Comparison of ENCODE assay signal across 20 cellular contexts in the genomic region with DNA sequence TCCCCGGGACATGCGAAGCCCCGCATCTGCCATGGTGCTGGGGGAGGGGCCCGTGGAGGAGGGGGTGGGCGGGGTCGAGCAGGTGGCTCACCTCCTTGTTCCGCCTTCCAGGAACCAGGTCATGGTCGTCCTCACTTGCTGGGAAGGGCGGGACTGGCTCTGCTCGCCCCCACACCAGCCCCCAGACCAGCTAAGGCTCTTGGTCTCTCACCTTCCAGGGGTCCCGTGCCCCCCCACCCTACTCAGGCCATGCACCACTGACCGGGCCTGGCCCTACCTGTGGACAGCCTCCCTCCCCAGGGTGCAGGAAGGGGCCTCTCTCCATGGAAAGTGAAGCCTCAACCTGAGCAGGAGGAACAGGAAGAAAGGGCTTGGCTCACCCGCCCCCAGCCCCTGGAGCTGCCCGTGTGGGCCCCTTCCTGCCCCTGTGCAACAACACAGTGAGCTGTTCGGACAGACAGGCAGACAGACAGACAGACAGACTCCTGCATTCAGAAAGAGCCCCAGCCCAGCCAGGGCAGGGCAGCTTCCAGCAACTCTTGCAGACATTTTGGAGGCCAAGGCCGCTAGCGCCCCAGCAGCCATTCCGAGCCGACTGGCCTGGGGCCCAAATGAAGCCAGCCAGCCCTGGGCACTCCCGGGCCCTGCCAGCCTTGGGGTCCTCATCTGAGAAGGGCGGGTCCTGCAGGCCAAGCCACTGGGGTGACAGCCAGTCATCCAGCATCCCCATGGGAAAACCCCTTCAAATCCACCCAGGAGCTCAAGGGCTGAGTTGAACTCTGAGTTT. TPM values are rescaled to one million over a fixed set of nuclear protein-coding genes. Genes with fewer than 3 reads are reported as not detected.
DNase-seq lines count a peak whose midpoint lies in the region; ATAC-seq and TF ChIP-seq lines count a peak whose summit lies in the region.
"Had no signal": no experiment of that assay in that cellular context is flagged by ENCODE, and none has a peak within 500 bp of the region (broad histone marks: within the 10 kb centered on the region; RNA-seq: fewer than 3 reads in every experiment).

No MANE protein-coding gene starts in this region.

- no TSS peak for BruUV-seq in IMR-90 (replicated peaks; lab: Mats Ljungman, UMichigan)

- H3K4me3 Mint-ChIP-seq in WTC11 = no peak overlapping the region
- H3K4me3 Mint-ChIP-seq: central memory CD8-positive, alpha-beta T cell; natural killer cell had no signal

- H3K27me3 ChIP-seq in IMR-90 (ENCODE audit: control insufficient read depth, insufficient read depth, low read length) (peaks cover 47% of the 10 kb centered on the region), mesendoderm (ENCODE audit: insufficient read depth, low read length, poor library complexity) (no peaks in the 10 kb centered on the region), mesenchymal stem cell (ENCODE audit: control insufficient read depth in 1 of 2, insufficient read depth in 1 of 2, low read length in 2 of 2) (peaks cover 15 to 70% of the 10 kb centered on the region in 2 experiments), smooth muscle cell (ENCODE audit: low read depth) (no peaks in the 10 kb centered on the region)

- H3K56ac ChIP-seq in IMR-90 (ENCODE audit: extremely low read depth, insufficient read depth, low read length) (no peak overlapping the region), mesendoderm (ENCODE audit: low read length) (peak overlapping the region; percentile 58)

- H3K27me3 Mint-ChIP-seq in WTC11 (ENCODE audit: low read depth) = no peaks in the 10 kb centered on the region; the same call in 1 of the 2 replicates

- H2BK15ac ChIP-seq in IMR-90 (ENCODE audit: low read depth, low read length) (no peak overlapping the region), mesendoderm (replicated peaks; ENCODE audit: low read depth) (no peak overlapping the region), mesenchymal stem cell (ENCODE audit: low read depth, poor library complexity, severe bottlenecking) (no peak overlapping the region)

- no peak overlapping the region for H2BK12ac ChIP-seq in mesenchymal stem cell (ENCODE audit: low read length in 2 of 2)

- no peaks in the 10 kb centered on the region for H3K36me3 ChIP-seq in IMR-90 (ENCODE audit: control insufficient read depth, insufficient read depth, low read length)
- no peaks in the 10 kb centered on the region for H3K36me3 ChIP-seq in mesendoderm (ENCODE audit: control insufficient read depth, insufficient read depth, low read length)
- H3K36me3 ChIP-seq in mesenchymal stem cell (ENCODE audit: control insufficient read depth in 1 of 2, insufficient read depth in 2 of 2, low read depth in 1 of 2, low read length in 2 of 2) = peaks cover 0 to 5% of the 10 kb centered on the region in 2 experiments
- H3K36me3 ChIP-seq in smooth muscle cell (ENCODE audit: low read depth) = no peaks in the 10 kb centered on the region

- no peaks in the 10 kb centered on the region for H3K9me1 ChIP-seq in IMR-90 (ENCODE audit: insufficient read depth, low read length)

- H3K36me3 Mint-ChIP-seq in WTC11 = no peaks in the 10 kb centered on the region
- H3K36me3 Mint-ChIP-seq: natural killer cell had no signal

- H4K20me1 ChIP-seq in IMR-90 (ENCODE audit: insufficient read depth, low read length) (no peaks in the 10 kb centered on the region), smooth muscle cell (ENCODE audit: low read depth) (no peaks in the 10 kb centered on the region)

- peak; percentile 48 for DNase-seq in COLO668 (lab: John Stamatoyannopoulos, UW; ENCODE audit: unreplicated experiment)
- DNase-seq in IMR-90 = no peak
- peak; percentile 40 for DNase-seq in WTC11 (ENCODE audit: low spot score)
- no peak for DNase-seq in mesendoderm
- no peak for DNase-seq in NCI-H128 (lab: John Stamatoyannopoulos, UW; ENCODE audit: unreplicated experiment)
- DNase-seq in mesenchymal stem cell = no peak
- no peak for DNase-seq in smooth muscle cell (lab: John Stamatoyannopoulos, UW; ENCODE audit: unreplicated experiment)
- no peak for DNase-seq in stimulated activated CD4-positive, alpha-beta T cell treated with anti-CD3 and anti-CD28 coated beads, Interleukin-4, amount 100 ng/mL, for 4 hours
- DNase-seq: activated gamma-delta T cell treated with Interleukin-2 at 50 U/mL for 16 hours; effector memory CD4-positive, alpha-beta T cell; MV-4-11; natural killer cell; NCI-H2029; NCI-H510A treated with DMSO at 0.1 percent for 48 hours; stimulated activated CD4-positive, alpha-beta T cell treated with anti-CD3 and anti-CD28 coated beads, Interleukin-4, amount 100 ng/mL, for 1 hour; substantia nigra; T-helper 2 cell had no signal

- H3K9me3 ChIP-seq in IMR-90 (ENCODE audit: control insufficient read depth, insufficient read depth, low read length) (no peaks in the 10 kb centered on the region), mesenchymal stem cell (ENCODE audit: control insufficient read depth, low read length) (no peaks in the 10 kb centered on the region), smooth muscle cell (replicated peaks; ENCODE audit: low read depth) (no peaks in the 10 kb centered on the region)

- H3K79me2 ChIP-seq in mesendoderm (ENCODE audit: control insufficient read depth, insufficient read depth, low read length) (no peaks in the 10 kb centered on the region), smooth muscle cell (ENCODE audit: low read depth) (no peaks in the 10 kb centered on the region)

- H4K5ac ChIP-seq in IMR-90 (ENCODE audit: low read depth, low read length) (no peak overlapping the region), mesendoderm (ENCODE audit: low read length) (no peak overlapping the region)

- no peak overlapping the region for H3K23ac ChIP-seq in IMR-90 (ENCODE audit: low read depth, low read length)
- no peak overlapping the region for H3K23ac ChIP-seq in mesendoderm (ENCODE audit: low read length)
- no peak overlapping the region for H3K23ac ChIP-seq in mesenchymal stem cell (ENCODE audit: low read length in 2 of 2)

- no peak for ATAC-seq in IMR-90 (ENCODE audit: low read depth)
- peak; percentile 64 for ATAC-seq in WTC11
- ATAC-seq: natural killer cell had no signal

- H3K4ac ChIP-seq in IMR-90 (ENCODE audit: low read depth, low read length) = no peak overlapping the region
- H3K4ac ChIP-seq in mesendoderm (ENCODE audit: low read depth, low read length) = no peak overlapping the region
- H3K4ac ChIP-seq in mesenchymal stem cell (ENCODE audit: low read depth in 1 of 2, low read length in 2 of 2) = no peak overlapping the region

- TF ChIP-seq POLR2A in IMR-90 (IDR thresholded peaks at IDR 0.05; ENCODE audit: low read depth, low read length) = no peak

- peaks cover 26% of the 10 kb centered on the region for H3K4me1 Mint-ChIP-seq in WTC11
- H3K4me1 Mint-ChIP-seq: central memory CD8-positive, alpha-beta T cell; natural killer cell had no signal

- dilution Hi-C loops in IMR-90 (cut with HindIII; ENCODE audit: low sequenced_read_pairs, unreplicated experiment) = no loop called here

- H3K4me1 ChIP-seq in IMR-90 (ENCODE audit: control insufficient read depth, insufficient read depth, low read length) (no peaks in the 10 kb centered on the region), mesendoderm (ENCODE audit: control insufficient read depth, low read depth, low read length) (peaks cover 8% of the 10 kb centered on the region), mesenchymal stem cell (ENCODE audit: control insufficient read depth, insufficient read depth, low read depth, low read length) (peaks cover 2% of the 10 kb centered on the region), smooth muscle cell (ENCODE audit: low read depth) (no peaks in the 10 kb centered on the region)

- no peaks in the 10 kb centered on the region for H3K9me3 Mint-ChIP-seq in WTC11
- H3K9me3 Mint-ChIP-seq: central memory CD8-positive, alpha-beta T cell; natural killer cell had no signal

- H4K8ac ChIP-seq in IMR-90 (ENCODE audit: low read depth in 2 of 2, low read length in 2 of 2) = no peak overlapping the region
- H4K8ac ChIP-seq in mesendoderm (ENCODE audit: low read depth, low read length) = no peak overlapping the region
- H4K8ac ChIP-seq in mesenchymal stem cell (ENCODE audit: low read length) = no peak overlapping the region

- H3K18ac ChIP-seq in IMR-90 (ENCODE audit: low read depth, low read length) (no peak overlapping the region), mesendoderm (ENCODE audit: low read length) (peak overlapping the region; percentile 12), mesenchymal stem cell (ENCODE audit: low read depth in 1 of 2, low read length in 2 of 2) (no peak overlapping the region)

- H3K27ac Mint-ChIP-seq in WTC11 = 0 out of 2 replicates have a peak overlapping the region, but pooled peaks have one; percentile 41
- H3K27ac Mint-ChIP-seq: natural killer cell, progenitor cell of endocrine pancreas had no signal

- H2BK20ac ChIP-seq in IMR-90 (ENCODE audit: low read depth, low read length) = no peak overlapping the region

- no peak overlapping the region for H3K14ac ChIP-seq in IMR-90 (replicated peaks; ENCODE audit: low read depth, low read length)
- no peak overlapping the region for H3K14ac ChIP-seq in mesenchymal stem cell (ENCODE audit: low read length in 2 of 2)

- H3K9ac ChIP-seq in IMR-90 (ENCODE audit: low read depth, low read length) = no peak overlapping the region
- no peak overlapping the region for H3K9ac ChIP-seq in mesendoderm (ENCODE audit: low read length)
- no peak overlapping the region for H3K9ac ChIP-seq in mesenchymal stem cell (ENCODE audit: low read length)
- no peak overlapping the region for H3K9ac ChIP-seq in smooth muscle cell (ENCODE audit: low read depth)

- no peak overlapping the region for H2BK5ac ChIP-seq in IMR-90 (ENCODE audit: low read depth, low read length, poor library complexity, severe bottlenecking)
- H2BK5ac ChIP-seq in mesendoderm (ENCODE audit: low read length) = no peak overlapping the region
- no peak overlapping the region for H2BK5ac ChIP-seq in mesenchymal stem cell (ENCODE audit: low read depth, low read length, poor library complexity, severe bottlenecking)

- H3K4me2 ChIP-seq in IMR-90 (ENCODE audit: low read depth, low read length) = no peak overlapping the region
- H3K4me2 ChIP-seq in mesendoderm (ENCODE audit: low read length) = no peak overlapping the region
- no peak overlapping the region for H3K4me2 ChIP-seq in mesenchymal stem cell (ENCODE audit: low read length, poor library complexity, severe bottlenecking)
- no peak overlapping the region for H3K4me2 ChIP-seq in smooth muscle cell

- 63% methylated on average over 6 of the region's 21 CpGs; no CpG with 5 or more reads in 1 of the 2 experiments for WGBS in IMR-90 (ENCODE audit: extremely low coverage in 2 of 2, insufficient read length in 1 of 2), 2 experiments
- WGBS in mesendoderm (ENCODE audit: extremely low coverage, insufficient coverage, low lambda C conversion rate) = no CpG with 5 or more reads among the region's 21 CpGs
- 59% methylated on average over 13 of the region's 21 CpGs for WGBS in mesenchymal stem cell
- 91% methylated on average over 11 of the region's 21 CpGs for WGBS in smooth muscle cell (ENCODE audit: low lambda C conversion rate)

- POLR2A ChIA-PET in IMR-90 (lab: Charles Lee; ENCODE audit: unreplicated experiment) (no interaction called here), WTC11 (lab: Charles Lee) (interaction anchor here (1.4 to 1.6 kb wide), 2 partner anchors 8 to 10 kb away, joined by 4 read pairs; a partner anchor contains a TSS)

- in situ Hi-C loops in IMR-90 (cut with MboI; ENCODE audit: low sequenced_read_pairs) = no loop called here

- H2AK5ac ChIP-seq in IMR-90 (ENCODE audit: low read depth, low read length) (no peak overlapping the region), mesendoderm (ENCODE audit: low read length) (no peak overlapping the region), mesenchymal stem cell (ENCODE audit: low read length, severe bottlenecking) (no peak overlapping the region)

- no peak overlapping the region for H4K91ac ChIP-seq in IMR-90 (ENCODE audit: insufficient read depth, low read depth, low read length)
- H4K91ac ChIP-seq in mesenchymal stem cell (ENCODE audit: low read length) = no peak overlapping the region

- CTCF ChIA-PET in IMR-90 (lab: Yijun Ruan, JAX) (no interaction called here), WTC11 (lab: Charles Lee) (interaction anchor here (0.7 to 2.2 kb wide), 6 partner anchors 9 to 216 kb away, joined by 3 to 13 read pairs (median 6); a partner anchor contains a TSS)

- H3K79me1 ChIP-seq in IMR-90 (ENCODE audit: low read depth in 1 of 2, low read length in 2 of 2) = no peaks in the 10 kb centered on the region
- no peaks in the 10 kb centered on the region for H3K79me1 ChIP-seq in mesendoderm (ENCODE audit: low read length)
- H3K79me1 ChIP-seq in mesenchymal stem cell (replicated peaks; ENCODE audit: low read length, poor library complexity, severe bottlenecking) = no peaks in the 10 kb centered on the region

- H3K4me3 ChIP-seq in IMR-90 (ENCODE audit: insufficient read depth, low read depth, low read length) (no peak overlapping the region), mesendoderm (ENCODE audit: low read length) (no peak overlapping the region), mesenchymal stem cell (ENCODE audit: insufficient read depth in 1 of 2, low read depth in 1 of 2, low read length in 2 of 2) (no peak overlapping the region), smooth muscle cell (no peak overlapping the region)

- H3K27ac ChIP-seq in IMR-90 (ENCODE audit: insufficient read depth, low read length) = no peak overlapping the region
- H3K27ac ChIP-seq in mesendoderm (ENCODE audit: low read depth, low read length) = no peak overlapping the region
- no peak overlapping the region for H3K27ac ChIP-seq in mesenchymal stem cell (ENCODE audit: low read length, poor library complexity, severe bottlenecking)
- H3K27ac ChIP-seq in smooth muscle cell (ENCODE audit: low read depth) = no peak overlapping the region

- TF ChIP-seq CTCF in IMR-90 (conservative IDR thresholded peaks at IDR 0.05; ENCODE audit: low read depth, low read length) = no peak
- TF ChIP-seq CTCF in WTC11 (IDR thresholded peaks at IDR 0.05) = no peak
- no peak for TF ChIP-seq CTCF in smooth muscle cell (IDR thresholded peaks at IDR 0.05; ENCODE audit: borderline replicate concordance, insufficient read depth, poor library complexity, severe bottlenecking)

- H2AFZ ChIP-seq in IMR-90 (replicated peaks; ENCODE audit: low read length, poor library complexity) = peak overlapping the region; percentile 43
- no peak overlapping the region for H2AFZ ChIP-seq in mesenchymal stem cell (ENCODE audit: low read depth, low read length)
- no peak overlapping the region for H2AFZ ChIP-seq in smooth muscle cell (ENCODE audit: low read depth)

- H2AK9ac ChIP-seq in IMR-90 (replicated peaks; ENCODE audit: low read depth, low read length, poor library complexity) = no peak overlapping the region

- no peak for TF ChIP-seq RAD21 in IMR-90 (IDR thresholded peaks at IDR 0.05; ENCODE audit: low read length)

- no peaks in the 10 kb centered on the region for H3F3A ChIP-seq in smooth muscle cell (ENCODE audit: low read depth)

- H2BK120ac ChIP-seq in IMR-90 (ENCODE audit: low read depth, low read length) = no peak overlapping the region
- H2BK120ac ChIP-seq in mesendoderm (ENCODE audit: low read depth, low read length) = no peak overlapping the region
- H2BK120ac ChIP-seq in mesenchymal stem cell (ENCODE audit: low read depth, low read length) = no peak overlapping the region

- intact Hi-C loops in IMR-90 (cut with micrococcal nuclease) = no loop called here

RNA-seq across cellular contexts. Expression of a gene that starts 8.1 kb away (rescaled TPM):
- total RNA-seq in IMR-90 (2012; rRNA removed) (not detected in 2 replicates), WTC11 (2021) (7.5 to 8.6 TPM (median 8.5 TPM) in 3 replicates), smooth muscle cell (0.27 and 1.3 TPM in 2 replicates)
- polyA plus RNA-seq in IMR-90 (2012; rRNA removed) (0.03 and 0.11 TPM in 2 replicates), smooth muscle cell (2.0 TPM in 2 replicates)
- polyA plus RNA-seq in IMR-90 (2012; cell fraction: cytosol; rRNA removed) = 0.09 and 0.18 TPM in 2 replicates
- 0.03 and 0.30 TPM in 2 replicates for polyA plus RNA-seq in IMR-90 (2012; cell fraction: nucleus; rRNA removed; ENCODE audit: low replicate concordance)
- 2.0 TPM for polyA plus RNA-seq in mesendoderm (2013, experiment 1 of 2)
- polyA plus RNA-seq in mesendoderm (2013, experiment 2 of 2) = 1.9 TPM
- polyA plus RNA-seq in mesenchymal stem cell (2013, experiment 1 of 2) = not detected
- polyA plus RNA-seq in mesenchymal stem cell (2013, experiment 2 of 2) = 0.01 TPM

RNA-seq across cellular contexts. Expression of a gene that starts 13.2 kb away (rescaled TPM):
- total RNA-seq in IMR-90 (2012; rRNA removed) (2.2 TPM in 2 replicates), WTC11 (2021) (21.1 to 32.4 TPM (median 21.5 TPM) in 3 replicates), smooth muscle cell (4.6 and 4.8 TPM in 2 replicates)
- polyA plus RNA-seq in IMR-90 (2012; rRNA removed) (10.0 and 10.1 TPM in 2 replicates), smooth muscle cell (7.9 and 9.3 TPM in 2 replicates)
- 8.9 and 10.0 TPM in 2 replicates for polyA plus RNA-seq in IMR-90 (2012; cell fraction: cytosol; rRNA removed)
- 7.4 and 19.4 TPM in 2 replicates for polyA plus RNA-seq in IMR-90 (2012; cell fraction: nucleus; rRNA removed; ENCODE audit: low replicate concordance)
- polyA plus RNA-seq in mesendoderm (2013, experiment 1 of 2) = 19.8 TPM
- polyA plus RNA-seq in mesendoderm (2013, experiment 2 of 2) = 19.1 TPM
- 4.9 TPM for polyA plus RNA-seq in mesenchymal stem cell (2013, experiment 1 of 2)
- 4.8 TPM for polyA plus RNA-seq in mesenchymal stem cell (2013, experiment 2 of 2)

RNA-seq across cellular contexts. Expression of a gene that starts 24.3 kb away (rescaled TPM):
- total RNA-seq in IMR-90 (2012; rRNA removed) = 1.8 and 2.8 TPM in 2 replicates
- polyA plus RNA-seq in IMR-90 (2012; rRNA removed) = 14.9 and 18.7 TPM in 2 replicates
- polyA plus RNA-seq in IMR-90 (2012; cell fraction: cytosol; rRNA removed) = 17.0 and 20.3 TPM in 2 replicates
- 21.6 and 96.5 TPM in 2 replicates for polyA plus RNA-seq in IMR-90 (2012; cell fraction: nucleus; rRNA removed; ENCODE audit: low replicate concordance)
- total RNA-seq in WTC11 (2021) = 102 to 120 TPM (median 113 TPM) in 3 replicates
- polyA plus RNA-seq in mesendoderm (2013, experiment 1 of 2) = 104 TPM
- polyA plus RNA-seq in mesendoderm (2013, experiment 2 of 2) = 100 TPM
- 7.7 TPM for polyA plus RNA-seq in mesenchymal stem cell (2013, experiment 1 of 2)
- polyA plus RNA-seq in mesenchymal stem cell (2013, experiment 2 of 2) = 7.0 TPM
- total RNA-seq in smooth muscle cell = 10.4 and 13.8 TPM in 2 replicates
- polyA plus RNA-seq in smooth muscle cell = 28.9 and 32.6 TPM in 2 replicates

RNA-seq across cellular contexts. Expression of a gene that starts 44.2 kb away (rescaled TPM):
- total RNA-seq in IMR-90 (2012; rRNA removed) (14.3 and 16.1 TPM in 2 replicates), WTC11 (2021) (27.2 to 34.2 TPM (median 32.6 TPM) in 3 replicates), smooth muscle cell (13.5 and 26.1 TPM in 2 replicates)
- polyA plus RNA-seq in IMR-90 (2012; rRNA removed) (25.2 and 32.3 TPM in 2 replicates), smooth muscle cell (26.0 and 26.4 TPM in 2 replicates)
- 38.1 and 39.5 TPM in 2 replicates for polyA plus RNA-seq in IMR-90 (2012; cell fraction: cytosol; rRNA removed)
- 68.9 and 113 TPM in 2 replicates for polyA plus RNA-seq in IMR-90 (2012; cell fraction: nucleus; rRNA removed; ENCODE audit: low replicate concordance)
- polyA plus RNA-seq in mesendoderm (2013, experiment 1 of 2) = 5.1 TPM
- 5.3 TPM for polyA plus RNA-seq in mesendoderm (2013, experiment 2 of 2)
- 18.4 TPM for polyA plus RNA-seq in mesenchymal stem cell (2013, experiment 1 of 2)
- polyA plus RNA-seq in mesenchymal stem cell (2013, experiment 2 of 2) = 17.3 TPM

RNA-seq across cellular contexts. Expression of a gene that starts 56.8 kb away (rescaled TPM):
- total RNA-seq in IMR-90 (2012; rRNA removed) (not detected in 2 replicates), WTC11 (2021) (0.87 to 1.1 TPM (median 0.92 TPM) in 3 replicates), smooth muscle cell (1.3 and 1.8 TPM in 2 replicates)
- polyA plus RNA-seq in IMR-90 (2012; rRNA removed) (0.05 TPM in 1 of 2 replicates, not detected in the other), smooth muscle cell (0.81 and 4.5 TPM in 2 replicates)
- 0.03 TPM in 1 of 2 replicates, not detected in the other for polyA plus RNA-seq in IMR-90 (2012; cell fraction: cytosol; rRNA removed)
- polyA plus RNA-seq in IMR-90 (2012; cell fraction: nucleus; rRNA removed; ENCODE audit: low replicate concordance) = 0.15 and 0.82 TPM in 2 replicates
- polyA plus RNA-seq in mesendoderm (2013, experiment 1 of 2) = 0.20 TPM
- 0.15 TPM for polyA plus RNA-seq in mesendoderm (2013, experiment 2 of 2)
- polyA plus RNA-seq in mesenchymal stem cell (2013, experiment 1 of 2) = not detected
- not detected for polyA plus RNA-seq in mesenchymal stem cell (2013, experiment 2 of 2)
- total RNA-seq: skeletal muscle tissue had no signal

Comparison
In these comparisons a context has a peak if more than half of its experiments do, and no peak if none do; other contexts are left out.
1. DNase-seq: peak in COLO668 (single experiment) and WTC11 (single experiment); none in IMR-90 (single experiment), mesendoderm (single experiment), NCI-H128 (single experiment), mesenchymal stem cell (single experiment), smooth muscle cell (single experiment) and stimulated activated CD4-positive, alpha-beta T cell treated with anti-CD3 and anti-CD28 coated beads, Interleukin-4, amount 100 ng/mL, for 4 hours (0 of 2).